ENCODE assay signal across 21 cellular contexts in genomic region chr12:106646472-106646871, GRCh38.
"Had no signal": no experiment of that assay in that cellular context is flagged by ENCODE, and none has a peak within 500 bp of the region (broad histone marks: within the 10 kb centered on the region; RNA-seq: fewer than 3 reads in every experiment).

No MANE protein-coding gene starts in this region.

- H3K36me3 ChIP-seq: esophagus squamous epithelium, gastroesophageal sphincter, right lobe of liver, tibial artery, upper lobe of left lung, uterus had no signal

- FAIRE-seq: keratinocyte had no signal

- DNase-seq: cortex of kidney; dorsolateral prefrontal cortex; effector CD8-positive, alpha-beta T cell; esophagus squamous epithelium; foreskin fibroblast; immature natural killer cell; mammary epithelial cell; naive thymus-derived CD4-positive, alpha-beta T cell; nephron progenitor cell; psoas muscle; retina; right lobe of liver; stimulated activated CD4-positive, alpha-beta T cell treated with anti-CD3 and anti-CD28 coated beads, Interleukin-4, amount 100 ng/mL, for 1 hour; stimulated activated CD8-positive, alpha-beta memory T cell treated with anti-CD3 and anti-CD28 coated beads, Interleukin-4, amount 100 ng/mL, for 48 hours; stimulated activated naive CD8-positive, alpha-beta T cell treated with anti-CD3 and anti-CD28 coated beads, Interleukin-15, Interleukin-2, amounts not matched to agents 100 U/mL and 50 U/mL, for 24 hours; tibial artery; upper lobe of left lung; uterus had no signal

- H3K27ac ChIP-seq: esophagus squamous epithelium, gastroesophageal sphincter, psoas muscle, right lobe of liver, tibial artery, upper lobe of left lung, uterus had no signal

- H3K4me3 ChIP-seq: esophagus squamous epithelium, gastroesophageal sphincter, psoas muscle, right lobe of liver, tibial artery, upper lobe of left lung, uterus had no signal

- ATAC-seq: gastroesophageal sphincter; naive thymus-derived CD4-positive, alpha-beta T cell; stimulated activated effector memory CD8-positive, alpha-beta T cell treated with anti-CD3 and anti-CD28 coated beads, Interleukin-12 subunit alpha, Interleukin-12 subunit beta, amount 100 ng/mL, for 72 hours; stimulated activated naive CD8-positive, alpha-beta T cell treated with anti-CD3 and anti-CD28 coated beads, Interleukin-15, Interleukin-2, amounts not matched to agents 100 U/mL and 50 U/mL, for 24 hours had no signal

- H3K27me3 ChIP-seq: dorsolateral prefrontal cortex, right lobe of liver, tibial artery, upper lobe of left lung, uterus had no signal

- H3K4me1 ChIP-seq: esophagus squamous epithelium, gastroesophageal sphincter, psoas muscle, right lobe of liver, upper lobe of left lung, uterus had no signal

- H3K9me3 ChIP-seq: esophagus squamous epithelium, gastroesophageal sphincter, psoas muscle, right lobe of liver, tibial artery, upper lobe of left lung, uterus had no signal
